In the genomic region with DNA sequence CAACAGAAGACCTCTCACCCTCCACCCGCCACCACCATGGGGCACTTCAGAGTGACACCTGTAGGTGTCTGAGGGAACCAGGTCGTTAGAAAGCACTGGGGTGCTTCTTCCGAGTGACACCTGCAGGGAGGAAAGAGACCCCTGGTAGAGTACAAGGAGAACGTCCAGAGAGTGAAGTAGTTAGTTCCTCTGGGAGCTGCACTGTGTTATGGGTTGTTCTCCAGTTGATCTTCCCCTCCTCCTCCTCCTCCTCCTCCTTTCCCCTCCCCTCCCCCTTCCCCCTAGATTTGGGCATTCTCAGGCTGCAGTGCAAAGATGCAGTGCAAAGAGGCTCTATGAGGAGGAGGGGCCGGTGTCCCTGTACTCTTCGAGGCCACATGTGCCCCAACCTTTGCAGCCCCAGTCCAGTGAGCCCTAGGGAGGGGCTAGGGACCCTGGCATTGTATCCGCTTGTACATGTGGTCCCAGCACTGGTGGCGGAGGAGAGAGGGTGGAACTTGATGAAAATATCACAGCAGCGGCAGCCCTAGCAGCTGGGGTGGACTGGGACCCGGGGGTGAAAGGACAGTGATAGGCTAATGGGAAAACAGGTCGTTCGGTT, we compare ENCODE assay signal across 8 cellular contexts. TPM values are rescaled to one million over a fixed set of nuclear protein-coding genes. Genes with fewer than 3 reads are reported as not detected.
DNase-seq lines count a peak whose midpoint lies in the region; ATAC-seq, FAIRE-seq and TF ChIP-seq lines count a peak whose summit lies in the region.

No MANE protein-coding gene starts in this region.

- peaks cover 34% of the 10 kb centered on the region for H3K36me3 Mint-ChIP-seq in activated CD8-positive, alpha-beta T cell treated with anti-CD3 and anti-CD28 coated beads for 36 hours (ENCODE audit: low read depth)
- H3K36me3 Mint-ChIP-seq in stimulated activated memory B cell treated with anti-CD40 and anti-IgM and Interleukin-4, amounts not matched to agents 10 μg/mL and 1 μg/mL and 100 μg/mL, for 72 hours = peaks cover 27% of the 10 kb centered on the region

- DNase-seq in H54 (ENCODE audit: insufficient read length, low spot score) (no peak), NCI-H2107 treated with DMSO at 0.1 percent for 48 hours (lab: John Stamatoyannopoulos, UW; ENCODE audit: unreplicated experiment) (no peak), HPDE6-E6E7 (ENCODE audit: extremely low spot score) (no peak), left colon (no peak), COLO829 (ENCODE audit: low spot score) (no peak)
- DNase-seq in activated CD8-positive, alpha-beta T cell treated with anti-CD3 and anti-CD28 coated beads for 36 hours = no peak

- POLR2A ChIA-PET in activated CD8-positive, alpha-beta T cell treated with anti-CD3 and anti-CD28 coated beads for 36 hours (lab: Charles Lee) = interaction anchor here (0.6 to 5.9 kb wide), 7 partner anchors 14 to 80 kb away, joined by 3 to 63 read pairs (median 9); partner anchors contain the start of genes ABCB6, ANKZF1, ATG9A and TUBA4A

- H3K4me3 Mint-ChIP-seq in activated CD8-positive, alpha-beta T cell treated with anti-CD3 and anti-CD28 coated beads for 36 hours = peak overlapping the region; percentile 80
- peak overlapping the region; percentile 96 for H3K4me3 Mint-ChIP-seq in stimulated activated memory B cell treated with anti-CD40 and anti-IgM and Interleukin-4, amounts not matched to agents 10 μg/mL and 1 μg/mL and 100 μg/mL, for 72 hours

- no peak overlapping the region for H3K9ac ChIP-seq in iPS-15b (ENCODE audit: low read depth, low read length)

- H3K4me3 ChIP-seq in iPS-15b (ENCODE audit: low read depth, low read length) = peak overlapping the region; percentile 70

- H3K4me1 ChIP-seq in iPS-15b (ENCODE audit: control insufficient read depth, insufficient read depth, low read length) = peaks cover 11% of the 10 kb centered on the region

- CTCF ChIA-PET in activated CD8-positive, alpha-beta T cell treated with anti-CD3 and anti-CD28 coated beads for 36 hours (lab: Charles Lee) = interaction anchor here (0.9 to 15.5 kb wide), 6 partner anchors 17 to 250 kb away, joined by 3 to 336 read pairs (median 8); partner anchors contain the start of genes ANKZF1, ATG9A, TUBA4A and TUBA4B

- no peak for FAIRE-seq in H54 (lab: Jason Lieb, UNC)

- no peaks in the 10 kb centered on the region for H3K9me3 Mint-ChIP-seq in activated CD8-positive, alpha-beta T cell treated with anti-CD3 and anti-CD28 coated beads for 36 hours
- H3K9me3 Mint-ChIP-seq in stimulated activated memory B cell treated with anti-CD40 and anti-IgM and Interleukin-4, amounts not matched to agents 10 μg/mL and 1 μg/mL and 100 μg/mL, for 72 hours = no peaks in the 10 kb centered on the region

- H3K4me1 Mint-ChIP-seq in activated CD8-positive, alpha-beta T cell treated with anti-CD3 and anti-CD28 coated beads for 36 hours (ENCODE audit: low read depth) = peaks cover 45% of the 10 kb centered on the region
- H3K4me1 Mint-ChIP-seq in stimulated activated memory B cell treated with anti-CD40 and anti-IgM and Interleukin-4, amounts not matched to agents 10 μg/mL and 1 μg/mL and 100 μg/mL, for 72 hours = peaks cover 52% of the 10 kb centered on the region

- TF ChIP-seq CTCF in activated CD8-positive, alpha-beta T cell treated with anti-CD3 and anti-CD28 coated beads for 36 hours (IDR thresholded peaks at IDR 0.05) = peak; percentile 42

- ATAC-seq in activated CD8-positive, alpha-beta T cell treated with anti-CD3 and anti-CD28 coated beads for 36 hours = no peak
- no peak for ATAC-seq in stimulated activated memory B cell treated with anti-CD40 and anti-IgM and Interleukin-4, amounts not matched to agents 10 μg/mL and 1 μg/mL and 100 μg/mL, for 72 hours
- no peak for ATAC-seq in left colon

- no peaks in the 10 kb centered on the region for H3K9me3 ChIP-seq in iPS-15b (ENCODE audit: control insufficient read depth, insufficient read depth, low read length)

- peaks cover 4% of the 10 kb centered on the region for H3K27me3 ChIP-seq in iPS-15b (ENCODE audit: control insufficient read depth, insufficient read depth, low read length)

- H3K27ac Mint-ChIP-seq in activated CD8-positive, alpha-beta T cell treated with anti-CD3 and anti-CD28 coated beads for 36 hours = peak overlapping the region; percentile 89
- H3K27ac Mint-ChIP-seq in stimulated activated memory B cell treated with anti-CD40 and anti-IgM and Interleukin-4, amounts not matched to agents 10 μg/mL and 1 μg/mL and 100 μg/mL, for 72 hours = peak overlapping the region; percentile 96

- intact Hi-C loops in activated CD8-positive, alpha-beta T cell treated with anti-CD3 and anti-CD28 coated beads for 36 hours (cut with micrococcal nuclease) = loop anchor here (2.0 kb wide), 2 partner anchors 15 to 25 kb away; no protein-coding TSS in a partner anchor
- intact Hi-C loops in left colon (cut with DNase I, micrococcal nuclease) = no loop called here

- TF ChIP-seq POLR2A in H54 (IDR thresholded peaks at IDR 0.05; ENCODE audit: low read depth, low read length) = 0 out of 2 replicates have a peak, but pooled peaks have one; percentile 3

- no peaks in the 10 kb centered on the region for H3K36me3 ChIP-seq in iPS-15b (ENCODE audit: control insufficient read depth, insufficient read depth, low read length)

- H3K27me3 Mint-ChIP-seq in activated CD8-positive, alpha-beta T cell treated with anti-CD3 and anti-CD28 coated beads for 36 hours = no peaks in the 10 kb centered on the region
- no peaks in the 10 kb centered on the region for H3K27me3 Mint-ChIP-seq in stimulated activated memory B cell treated with anti-CD40 and anti-IgM and Interleukin-4, amounts not matched to agents 10 μg/mL and 1 μg/mL and 100 μg/mL, for 72 hours

RNA-seq across cellular contexts. Expression of gene DNAJB2, which starts 0.8 kb away (rescaled TPM):
- 10 to 100 TPM; 61.8 to 63.3 TPM for total RNA-seq in activated CD8-positive, alpha-beta T cell treated with anti-CD3 and anti-CD28 coated beads for 36 hours
- 10 to 100 TPM; 64.2 to 67.6 TPM for total RNA-seq in left colon

RNA-seq across cellular contexts. Expression of gene TUBA4A, which starts 26.3 kb away (rescaled TPM):
- total RNA-seq in activated CD8-positive, alpha-beta T cell treated with anti-CD3 and anti-CD28 coated beads for 36 hours = 100 to 1,000 TPM; 226 TPM
- total RNA-seq in left colon = 10 to 100 TPM; 60.2 to 83.1 TPM

RNA-seq across cellular contexts. Expression of gene TUBA4B, which starts 27.0 kb away (rescaled TPM):
- total RNA-seq in activated CD8-positive, alpha-beta T cell treated with anti-CD3 and anti-CD28 coated beads for 36 hours = not detected
- total RNA-seq in left colon = not detected

RNA-seq across cellular contexts. Expression of gene PTPRN, which starts 29.2 kb away (rescaled TPM):
- 1 to 10 TPM in 1 of 2 experiments, under 1 TPM in 1; 0.92 to 1.1 TPM for total RNA-seq in activated CD8-positive, alpha-beta T cell treated with anti-CD3 and anti-CD28 coated beads for 36 hours
- 1 to 10 TPM; 1.9 to 2.3 TPM for total RNA-seq in left colon

RNA-seq across cellular contexts. Expression of gene STK16, which starts 34.7 kb away (rescaled TPM):
- 10 to 100 TPM; 34.4 to 35.4 TPM for total RNA-seq in activated CD8-positive, alpha-beta T cell treated with anti-CD3 and anti-CD28 coated beads for 36 hours
- 10 to 100 TPM; 41.9 to 42.5 TPM for total RNA-seq in left colon
